ENCODE assay signal across 26 cellular contexts in genomic region chr2:20965221-20965620, GRCh38.
"Had no signal": no experiment of that assay in that cellular context is flagged by ENCODE, and none has a peak within 500 bp of the region (broad histone marks: within the 10 kb centered on the region; RNA-seq: fewer than 3 reads in every experiment).

No MANE protein-coding gene starts in this region.

- H3K9me3 ChIP-seq: heart left ventricle, left ventricle myocardium inferior, neutrophil, ovary, stomach, testis, thyroid gland, transverse colon, upper lobe of right lung had no signal

- H3K36me3 Mint-ChIP-seq: naive thymus-derived CD8-positive, alpha-beta T cell; stimulated activated naive B cell treated with anti-CD40 and anti-IgM and Interleukin-4, amounts not matched to agents 10 μg/mL and 1 μg/mL and 100 μg/mL, for 72 hours had no signal

- H3K4me3 Mint-ChIP-seq: naive thymus-derived CD8-positive, alpha-beta T cell; nephron; neural crest cell; stimulated activated naive B cell treated with anti-CD40 and anti-IgM and Interleukin-4, amounts not matched to agents 10 μg/mL and 1 μg/mL and 100 μg/mL, for 72 hours had no signal

- H3K4me1 ChIP-seq: heart left ventricle, left ventricle myocardium inferior, testis, thyroid gland, transverse colon, upper lobe of right lung had no signal

- H2AFZ ChIP-seq: hepatocyte had no signal

- H3K9me3 Mint-ChIP-seq: naive thymus-derived CD8-positive, alpha-beta T cell; nephron; neural crest cell; stimulated activated naive B cell treated with anti-CD40 and anti-IgM and Interleukin-4, amounts not matched to agents 10 μg/mL and 1 μg/mL and 100 μg/mL, for 72 hours had no signal

- H3K79me2 ChIP-seq: hepatocyte had no signal

- H3K4me3 ChIP-seq: heart left ventricle, hepatocyte, left ventricle myocardium inferior, lung, ovary, skin epidermis, stomach, testis, thyroid gland, transverse colon, upper lobe of right lung had no signal

- H3K27ac ChIP-seq: heart left ventricle, hepatocyte, left ventricle myocardium inferior, neutrophil, ovary, skin epidermis, stomach, testis, thyroid gland, transverse colon, upper lobe of right lung had no signal

- DNase-seq: heart left ventricle; islet precursor cell; left ventricle myocardium inferior; naive thymus-derived CD8-positive, alpha-beta T cell; occipital lobe; ovary; right cardiac atrium; stimulated activated CD4-positive, alpha-beta T cell treated with anti-CD3 and anti-CD28 coated beads, Interleukin-12 subunit alpha, Interleukin-12 subunit beta, amount 100 ng/mL, for 4 hours; stimulated activated CD4-positive, alpha-beta T cell treated with anti-CD3 and anti-CD28 coated beads, Interleukin-15, amount 100 ng/mL, for 24 hours; stimulated activated CD4-positive, alpha-beta T cell treated with anti-CD3 and anti-CD28 coated beads, Interleukin-2, amount 100 ng/mL, for 24 hours; stimulated activated CD4-positive, alpha-beta T cell treated with anti-CD3 and anti-CD28 coated beads, Interleukin-4, amount 100 ng/mL, for 1 hour; stimulated activated naive B cell treated with anti-CD40 and anti-IgM and Interleukin-4, amounts not matched to agents 10 μg/mL and 1 μg/mL and 100 μg/mL, for 72 hours; stimulated activated naive CD8-positive, alpha-beta T cell treated with anti-CD3 and anti-CD28 coated beads, Interleukin-15, Interleukin-2, amounts not matched to agents 100 U/mL and 50 U/mL, for 24 hours; stomach; testis; thyroid gland; transverse colon; upper lobe of right lung had no signal

- H3K4me2 ChIP-seq: hepatocyte had no signal

- H3K4me1 Mint-ChIP-seq: naive thymus-derived CD8-positive, alpha-beta T cell; neural crest cell had no signal

- H3K36me3 ChIP-seq: heart left ventricle, left ventricle myocardium inferior, neutrophil, ovary, stomach, thyroid gland, transverse colon, upper lobe of right lung had no signal

- H3K27me3 ChIP-seq: ovary, testis, thyroid gland, upper lobe of right lung had no signal

- ATAC-seq: heart left ventricle; naive thymus-derived CD8-positive, alpha-beta T cell; right cardiac atrium; sciatic nerve; stimulated activated naive B cell treated with anti-CD40 and anti-IgM and Interleukin-4, amounts not matched to agents 10 μg/mL and 1 μg/mL and 100 μg/mL, for 72 hours; stimulated activated naive CD8-positive, alpha-beta T cell treated with anti-CD3 and anti-CD28 coated beads, Interleukin-15, Interleukin-2, amounts not matched to agents 100 U/mL and 50 U/mL, for 24 hours; upper lobe of right lung had no signal

- H3K27ac Mint-ChIP-seq: naive thymus-derived CD8-positive, alpha-beta T cell; progenitor cell of endocrine pancreas; stimulated activated naive B cell treated with anti-CD40 and anti-IgM and Interleukin-4, amounts not matched to agents 10 μg/mL and 1 μg/mL and 100 μg/mL, for 72 hours had no signal
